Comparison of ENCODE assay signal across 8 cellular contexts in the genomic region with DNA sequence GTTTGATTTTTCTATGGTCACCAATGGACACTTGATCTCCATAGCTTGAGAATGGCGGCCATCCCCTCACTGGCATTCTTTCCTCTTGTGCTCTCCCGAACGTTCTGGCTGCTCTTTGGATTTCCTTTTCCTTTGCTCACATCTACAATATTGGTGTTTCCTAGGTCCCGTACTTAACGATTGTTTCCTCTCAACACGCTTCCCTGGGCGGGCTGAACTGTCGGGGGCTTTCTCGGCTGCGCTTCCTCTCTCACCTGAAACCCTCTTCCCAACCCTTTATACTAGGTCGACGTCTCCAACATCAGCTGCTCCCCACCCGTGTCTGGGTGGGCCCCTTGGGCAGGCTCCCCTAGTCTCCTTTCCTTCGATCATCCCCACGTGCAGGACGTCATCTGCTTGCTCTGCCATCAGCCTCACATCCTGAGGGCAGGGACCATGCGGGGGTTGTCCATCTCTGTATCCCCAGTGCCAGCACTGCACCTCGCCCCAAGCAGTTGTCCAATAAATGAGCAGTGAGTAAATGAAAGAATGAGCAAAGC. TPM values are rescaled to one million over a fixed set of nuclear protein-coding genes. Genes with fewer than 3 reads are reported as not detected.
DNase-seq lines count a peak whose midpoint lies in the region; ATAC-seq and TF ChIP-seq lines count a peak whose summit lies in the region.

No MANE protein-coding gene starts in this region.

- H3K27me3 Mint-ChIP-seq in endothelial cell (ENCODE audit: unreplicated experiment), result peaks cover 6% of the 10 kb centered on the region

- H3K9me3 ChIP-seq in MM.1S (replicated peaks; ENCODE audit: insufficient read depth, low read length) (no peaks in the 10 kb centered on the region), ovary (no peaks in the 10 kb centered on the region)

- TF ChIP-seq CTCF in MM.1S (IDR thresholded peaks at IDR 0.05; ENCODE audit: low read length) (no peak), endothelial cell (IDR thresholded peaks at IDR 0.05; ENCODE audit: unreplicated experiment) (no peak), ovary (IDR thresholded peaks at IDR 0.05) (no peak)

- peak overlapping the region; percentile 96 for H3K27ac Mint-ChIP-seq in endothelial cell (ENCODE audit: unreplicated experiment)

- 49 to 55% (median 54%) methylated on average over 18 of the region's 18 CpGs for WGBS in ovary, 3 donors

- no peaks in the 10 kb centered on the region for H3K9me2 ChIP-seq in MM.1S (replicated peaks; ENCODE audit: insufficient read depth, low read length)

- H3K4me3 Mint-ChIP-seq in endothelial cell (ENCODE audit: unreplicated experiment), result peak overlapping the region; percentile 87

- H4K20me1 ChIP-seq in MM.1S (ENCODE audit: insufficient read depth, low read length), result no peaks in the 10 kb centered on the region

- no peaks in the 10 kb centered on the region for H3K9me3 Mint-ChIP-seq in endothelial cell (ENCODE audit: unreplicated experiment)

- DNase-seq in MM.1S, result no peak
- no peak for DNase-seq in endothelial cell (ENCODE audit: low spot score)
- DNase-seq in ovary, result no peak
- no peak for DNase-seq in AML-193 (lab: John Stamatoyannopoulos, UW)
- DNase-seq in NCI-H446 (lab: John Stamatoyannopoulos, UW), result no peak

- no peak for TF ChIP-seq POLR2A in ovary (IDR thresholded peaks at IDR 0.05)

- H3K4me1 ChIP-seq in MM.1S (ENCODE audit: low read length) (peaks cover 3% of the 10 kb centered on the region), ovary (ENCODE audit: insufficient read depth) (peaks cover 10% of the 10 kb centered on the region)

- H3K27me3 ChIP-seq in MM.1S (replicated peaks; ENCODE audit: insufficient read depth, low read length), result no peaks in the 10 kb centered on the region
- H3K27me3 ChIP-seq in ovary, result no peaks in the 10 kb centered on the region

- no peak for TF ChIP-seq EP300 in ovary (IDR thresholded peaks at IDR 0.05)

- peaks cover 25% of the 10 kb centered on the region for H3K4me1 Mint-ChIP-seq in endothelial cell (ENCODE audit: unreplicated experiment)

- peaks cover 5% of the 10 kb centered on the region for H3K36me3 Mint-ChIP-seq in endothelial cell (ENCODE audit: low read depth, unreplicated experiment)

- peak overlapping the region; percentile 97 for H2AFZ ChIP-seq in MM.1S (ENCODE audit: low read length)

- intact Hi-C loops in ovary (cut with DNase I), result no loop called here

- H3F3A ChIP-seq in MM.1S (ENCODE audit: insufficient read depth, low read length), result no peaks in the 10 kb centered on the region

- H3K27ac ChIP-seq in MM.1S (ENCODE audit: low read length) (peak overlapping the region; percentile 55; the same call in 1 of the 2 replicates), ovary (peak overlapping the region; percentile 37 to 44)

- H3K4me3 ChIP-seq in MM.1S (ENCODE audit: low read length) (peak overlapping the region; percentile 89), ovary (peak overlapping the region; percentile 95)

- no peaks in the 10 kb centered on the region for H3K36me3 ChIP-seq in MM.1S (replicated peaks; ENCODE audit: insufficient read depth, low read length)
- H3K36me3 ChIP-seq in ovary, result no peaks in the 10 kb centered on the region

- ATAC-seq in GM18511 (IDR thresholded peaks at IDR 0.05; ENCODE audit: unreplicated experiment) (peak; percentile 44), GM18861 (IDR thresholded peaks at IDR 0.05; ENCODE audit: unreplicated experiment) (no peak), GM18907 (IDR thresholded peaks at IDR 0.05; ENCODE audit: unreplicated experiment) (no peak)

- H3K79me2 ChIP-seq in MM.1S (ENCODE audit: low read length), result peaks cover 46% of the 10 kb centered on the region

- H3K4me2 ChIP-seq in MM.1S (ENCODE audit: low read depth, low read length), result peak overlapping the region; percentile 85

- H3K9ac ChIP-seq in MM.1S (ENCODE audit: low read length), result peak overlapping the region; percentile 80

RNA-seq across cellular contexts. Expression of gene DIS3L2, which starts 0.6 kb away (rescaled TPM):
- 42.1 TPM for total RNA-seq in endothelial cell (ENCODE audit: unreplicated experiment)
- 10 to 100 TPM; 26.2 to 52.0 (median 35.3) TPM for total RNA-seq in ovary
- 10 to 100 TPM; 18.2 to 21.6 TPM for polyA plus RNA-seq in ovary

RNA-seq across cellular contexts. Expression of gene NPPC, which starts 34.7 kb away (rescaled TPM):
- 11.4 TPM for total RNA-seq in endothelial cell (ENCODE audit: unreplicated experiment)
- total RNA-seq in ovary, result 1 to 10 TPM in 2 of 7 donors, under 1 TPM in 2, not detected in 3; 0.30 to 4.3 (median 2.4) TPM
- under 1 TPM; 0.18 to 0.23 TPM for polyA plus RNA-seq in ovary
